ENCODE assay signal across 24 cellular contexts in genomic region chr4:13207224-13207623, GRCh38.
"Had no signal": no experiment of that assay in that cellular context is flagged by ENCODE, and none has a peak within 500 bp of the region (broad histone marks: within the 10 kb centered on the region; RNA-seq: fewer than 3 reads in every experiment).

No MANE protein-coding gene starts in this region.

- DNase-seq: activated CD4-positive, alpha-beta T cell treated with anti-CD3 and anti-CD28 coated beads for 4 hours; activated CD8-positive, alpha-beta memory T cell treated with anti-CD3 and anti-CD28 coated beads, Interleukin-2, amount 50 U/mL, for 4 hours; activated CD8-positive, alpha-beta T cell treated with anti-CD3 and anti-CD28 coated beads for 36 hours; activated gamma-delta T cell treated with Interleukin-2 at 50 U/mL for 16 hours; activated naive CD4-positive, alpha-beta T cell treated with anti-CD3 and anti-CD28 coated beads, Interleukin-2, amount 10 ng/mL, durations not matched to agents 7 days and 5 days; activated naive CD8-positive, alpha-beta T cell treated with anti-CD3 and anti-CD28 coated beads for 36 hours; activated T-cell treated with anti-CD3 and anti-CD28 coated beads, Interleukin-2, amount 50 U/mL, for 72 hours; MG63; MV-4-11; NCI-H1092 treated with DMSO at 0.1 percent for 48 hours; NCI-H1417 treated with DMSO at 0.1 percent for 48 hours; NCI-H1694; NCI-H2029; NCI-H510A treated with DMSO at 0.1 percent for 48 hours; NCI-H69; NK-92 treated with Interleukin-12 subunit alpha and Interleukin-12 subunit beta, amount 100 ng/mL, for 24 hours; OCI-M1; RPMI8226; SHP77 had no signal

- H3K9me3 ChIP-seq: MG63, SJSA1 had no signal

- H3K4me3 ChIP-seq: MG63, SJSA1 had no signal

- H3K9ac ChIP-seq: KMS-11 had no signal

- H3K4me2 ChIP-seq: KMS-11 had no signal

- H3K27ac ChIP-seq: KMS-11, SJSA1 had no signal

- H3K27me3 ChIP-seq: MG63 had no signal

- ATAC-seq: activated CD4-positive, CD25-positive, alpha-beta regulatory T cell treated with anti-CD3 and anti-CD28 coated beads, Interleukin-2, amount 50 U/mL, for 24 hours; activated CD8-positive, alpha-beta T cell treated with anti-CD3 and anti-CD28 coated beads for 36 hours; activated T-cell treated with anti-CD3 and anti-CD28 coated beads, Interleukin-2, amount 50 U/mL, for 72 hours; Panc1; SK-N-SH treated with all-trans-retinoic acid at 6 μM for 48 hours had no signal

- H3K36me3 ChIP-seq: MG63, SJSA1 had no signal

- H3K4me1 ChIP-seq: SJSA1 had no signal
